ENCODE assay signal across 8 cellular contexts in the genomic region with DNA sequence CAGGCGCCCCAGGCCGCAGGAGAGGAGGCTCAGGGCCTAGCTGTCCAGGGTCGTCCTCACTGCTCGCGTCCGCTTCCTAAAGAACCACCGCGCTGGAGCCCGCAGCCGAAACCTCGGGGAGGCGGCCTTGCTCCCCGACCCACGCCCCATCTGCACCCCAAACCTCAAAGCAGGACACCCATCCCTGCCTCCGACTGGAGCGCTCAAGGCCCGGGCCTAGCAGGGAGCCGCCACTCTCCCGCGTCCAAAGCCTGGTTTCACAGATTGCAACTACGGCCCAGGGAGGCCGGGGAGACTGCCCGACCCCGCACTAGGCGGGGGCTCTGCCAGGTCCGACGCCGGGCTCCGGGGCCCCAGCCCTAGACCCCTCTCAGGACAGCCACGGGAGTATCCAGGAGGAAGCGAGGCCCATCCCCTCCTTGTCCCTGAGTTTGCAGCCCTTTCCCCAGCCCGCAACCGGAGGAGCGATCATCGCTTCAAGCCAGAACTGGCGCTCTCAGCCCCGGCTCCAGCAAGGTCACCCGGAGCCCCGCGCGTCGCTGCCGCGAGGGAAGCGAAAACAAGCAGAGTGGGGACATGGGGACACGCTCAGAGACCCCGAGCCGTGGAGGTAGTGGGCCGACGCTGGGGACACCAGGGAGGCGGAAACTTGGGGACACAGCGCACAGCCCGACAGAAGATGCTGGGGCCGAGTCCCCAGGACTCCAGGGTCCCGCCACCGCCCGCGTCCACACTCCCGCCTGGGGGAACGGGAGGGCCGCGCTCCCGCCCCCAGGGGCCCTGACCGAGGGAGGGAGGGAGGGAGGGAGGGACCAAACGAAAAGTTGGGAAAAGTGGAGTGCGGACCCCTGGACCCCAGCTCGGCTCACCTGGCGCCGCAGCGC. TPM values are rescaled to one million over a fixed set of nuclear protein-coding genes. Genes with fewer than 3 reads are reported as not detected.
DNase-seq lines count a peak whose midpoint lies in the region; ATAC-seq and TF ChIP-seq lines count a peak whose summit lies in the region.

No MANE protein-coding gene starts in this region.

- in situ Hi-C loops in ACHN (cut with HindIII; ENCODE audit: low pct_ligation_motif_present, low pct_unique_long_range_greater_than_20kb, low sequenced_read_pairs) = no loop called here

- DNase-seq in ACHN (peak; percentile 27), HFFc6 (peak; percentile 25), ascending aorta (ENCODE audit: low spot score in 2 of 2) (peak in 1 of 2 donors; percentile 67), iris pigment epithelial cell (ENCODE audit: low read depth) (peak; percentile 41), NCI-H1092 treated with DMSO at 0.1 percent for 48 hours (lab: John Stamatoyannopoulos, UW) (no peak)

- H3K27ac Mint-ChIP-seq in HFFc6 = peak overlapping the region; percentile 94
- no peak overlapping the region for H3K27ac Mint-ChIP-seq in stimulated activated memory B cell treated with anti-CD40 and anti-IgM and Interleukin-4, amounts not matched to agents 10 μg/mL and 1 μg/mL and 100 μg/mL, for 72 hours

- H3K27me3 ChIP-seq in ascending aorta = no peaks in the 10 kb centered on the region

- H3K4me1 Mint-ChIP-seq in HFFc6 (ENCODE audit: low read depth) = peaks cover 21% of the 10 kb centered on the region
- peaks cover 21% of the 10 kb centered on the region for H3K4me1 Mint-ChIP-seq in stimulated activated memory B cell treated with anti-CD40 and anti-IgM and Interleukin-4, amounts not matched to agents 10 μg/mL and 1 μg/mL and 100 μg/mL, for 72 hours

- no peaks in the 10 kb centered on the region for H3K9me3 ChIP-seq in ascending aorta

- H3K27ac ChIP-seq in ascending aorta = peak overlapping the region; percentile 99

- intact Hi-C loops in ascending aorta (cut with DNase I) = loop anchor here (5.0 to 10.0 kb wide), 6 partner anchors 71 to 1758 kb away; a partner anchor contains a TSS

- H3K4me3 ChIP-seq in ascending aorta = peak overlapping the region; percentile 83 to 94

- no peaks in the 10 kb centered on the region for H3K36me3 Mint-ChIP-seq in HFFc6 (ENCODE audit: low read depth)
- H3K36me3 Mint-ChIP-seq in stimulated activated memory B cell treated with anti-CD40 and anti-IgM and Interleukin-4, amounts not matched to agents 10 μg/mL and 1 μg/mL and 100 μg/mL, for 72 hours = peaks cover 9% of the 10 kb centered on the region

- no peaks in the 10 kb centered on the region for H3K9me3 Mint-ChIP-seq in HFFc6
- no peaks in the 10 kb centered on the region for H3K9me3 Mint-ChIP-seq in stimulated activated memory B cell treated with anti-CD40 and anti-IgM and Interleukin-4, amounts not matched to agents 10 μg/mL and 1 μg/mL and 100 μg/mL, for 72 hours

- H3K4me3 Mint-ChIP-seq in HFFc6 = peak overlapping the region; percentile 86
- peak overlapping the region; percentile 72 for H3K4me3 Mint-ChIP-seq in stimulated activated memory B cell treated with anti-CD40 and anti-IgM and Interleukin-4, amounts not matched to agents 10 μg/mL and 1 μg/mL and 100 μg/mL, for 72 hours

- H3K36me3 ChIP-seq in ascending aorta = no peaks in the 10 kb centered on the region

- no peak for TF ChIP-seq CTCF in HFFc6 (IDR thresholded peaks at IDR 0.05)
- TF ChIP-seq CTCF in ascending aorta (IDR thresholded peaks at IDR 0.05) = no peak

- peaks cover 4% of the 10 kb centered on the region for H3K27me3 Mint-ChIP-seq in HFFc6 (ENCODE audit: insufficient read depth)
- peaks cover 30% of the 10 kb centered on the region for H3K27me3 Mint-ChIP-seq in stimulated activated memory B cell treated with anti-CD40 and anti-IgM and Interleukin-4, amounts not matched to agents 10 μg/mL and 1 μg/mL and 100 μg/mL, for 72 hours

- H3K4me1 ChIP-seq in ascending aorta = peaks cover 3 to 30% of the 10 kb centered on the region in 2 donors

- ATAC-seq in stimulated activated memory B cell treated with anti-CD40 and anti-IgM and Interleukin-4, amounts not matched to agents 10 μg/mL and 1 μg/mL and 100 μg/mL, for 72 hours = peak; percentile 1
- ATAC-seq in GM19395 (IDR thresholded peaks at IDR 0.05; ENCODE audit: unreplicated experiment) = no peak
- no peak for ATAC-seq in GM21423 (IDR thresholded peaks at IDR 0.05; ENCODE audit: unreplicated experiment)

RNA-seq across cellular contexts. Expression of a gene that starts 0.5 kb away (rescaled TPM):
- total RNA-seq in HFFc6 (2021; fragmentation: NEBNext Ultra II Directional; extraction: Animal tissue kit (Norgen Biotek cat#: 25700)) = 10 to 100 TPM; 12.7 to 15.4 (median 13.6) TPM
- total RNA-seq in ascending aorta = 18.5 TPM

RNA-seq across cellular contexts. Expression of a gene that starts 58.5 kb away (rescaled TPM):
- 10 to 100 TPM; 47.6 to 54.5 (median 51.5) TPM for total RNA-seq in HFFc6 (2021; fragmentation: NEBNext Ultra II Directional; extraction: Animal tissue kit (Norgen Biotek cat#: 25700))
- total RNA-seq in ascending aorta = 49.1 TPM
